Comparison of ENCODE assay signal across 9 cellular contexts in the genomic region with DNA sequence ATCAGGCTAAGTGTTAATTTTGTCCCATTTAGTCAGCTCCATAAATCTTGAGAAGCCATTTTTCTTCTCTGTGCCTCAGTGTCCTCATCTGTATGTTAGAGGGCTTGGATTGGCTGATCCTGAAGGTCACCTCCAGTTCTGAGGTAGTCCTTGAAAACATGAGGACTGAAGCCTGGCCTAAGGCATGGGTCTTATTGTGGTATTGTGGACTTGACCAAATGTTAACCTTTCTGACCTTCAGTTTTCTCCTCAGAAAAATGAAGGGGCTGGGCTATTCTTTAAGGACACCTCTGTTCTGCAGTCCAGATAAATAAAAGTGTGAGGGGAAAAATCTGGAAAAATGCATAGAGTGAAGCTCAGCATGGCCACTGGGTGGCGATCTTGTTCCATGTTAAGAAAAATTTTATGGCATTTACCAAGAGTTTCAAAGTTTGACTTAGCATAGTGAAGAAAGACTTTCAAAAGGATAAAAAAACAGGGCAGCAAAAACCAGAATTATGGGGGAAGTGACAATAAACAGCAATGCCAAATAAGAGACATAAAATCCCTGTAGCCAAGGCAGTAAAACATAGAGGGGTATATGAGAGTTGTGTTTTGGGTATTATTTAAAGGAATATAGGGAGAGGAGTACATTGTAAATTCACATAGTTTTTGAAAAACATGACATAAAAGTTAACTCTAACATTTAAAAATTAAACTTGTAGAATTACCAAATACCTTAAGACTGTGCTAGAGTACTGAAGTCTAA. TPM values are rescaled to one million over a fixed set of nuclear protein-coding genes. Genes with fewer than 3 reads are reported as not detected.
DNase-seq lines count a peak whose midpoint lies in the region; ATAC-seq and TF ChIP-seq lines count a peak whose summit lies in the region.
"Had no signal": no experiment of that assay in that cellular context is flagged by ENCODE, and none has a peak within 500 bp of the region (broad histone marks: within the 10 kb centered on the region; RNA-seq: fewer than 3 reads in every experiment).

No MANE protein-coding gene starts in this region.

- ATAC-seq in CD4-positive, alpha-beta T cell (ENCODE audit: poor library complexity) = peak; percentile 68
- ATAC-seq in GM21381 (IDR thresholded peaks at IDR 0.05; ENCODE audit: unreplicated experiment) (peak; percentile 64), HG03039 (IDR thresholded peaks at IDR 0.05; ENCODE audit: unreplicated experiment) (no peak)

- POLR2A ChIA-PET in CD4-positive, alpha-beta T cell (lab: Charles Lee) = interaction anchor here (0.5 to 1.3 kb wide), 5 partner anchors 10 to 1044 kb away, joined by 3 to 5 read pairs (median 3); a partner anchor contains a TSS

- peak; percentile 93 for TF ChIP-seq CTCF in CD4-positive, alpha-beta T cell (IDR thresholded peaks at IDR 0.05)
- peak; percentile 93 for TF ChIP-seq CTCF in glutamatergic neuron (IDR thresholded peaks at IDR 0.05; ENCODE audit: partially characterized antibody, unreplicated experiment)
- TF ChIP-seq CTCF in retinal pigment epithelial cell (conservative IDR thresholded peaks at IDR 0.05; ENCODE audit: low read depth, low read length) = peak; percentile 58

- no peak overlapping the region for H3K27ac ChIP-seq in CD4-positive, alpha-beta T cell (ENCODE audit: low read depth, low read length)
- H3K27ac ChIP-seq: SJCRH30 had no signal

- no peak overlapping the region for H3K4me3 Mint-ChIP-seq in CD4-positive, alpha-beta T cell
- H3K4me3 Mint-ChIP-seq in glutamatergic neuron (ENCODE audit: unreplicated experiment) = no peak overlapping the region

- no peaks in the 10 kb centered on the region for H3K9me3 Mint-ChIP-seq in CD4-positive, alpha-beta T cell
- H3K9me3 Mint-ChIP-seq in glutamatergic neuron (ENCODE audit: unreplicated experiment) = no peaks in the 10 kb centered on the region

- peak; percentile 39 to 65 (median 54) for DNase-seq in CD4-positive, alpha-beta T cell
- DNase-seq in Kasumi-1 (lab: John Stamatoyannopoulos, UW) (peak; percentile 84), SK-MEL-5 (ENCODE audit: low read depth, low spot score) (peak; percentile 65), glutamatergic neuron (peak; percentile 63), retinal pigment epithelial cell (ENCODE audit: low read depth) (no peak)
- peak; percentile 61 for DNase-seq in activated naive CD4-positive, alpha-beta T cell treated with Interleukin-2 at 50 U/mL for 16 hours

- H3K9me3 ChIP-seq in CD4-positive, alpha-beta T cell (ENCODE audit: control insufficient read depth, low read length) = no peaks in the 10 kb centered on the region

- no peaks in the 10 kb centered on the region for H3K27me3 Mint-ChIP-seq in CD4-positive, alpha-beta T cell
- no peaks in the 10 kb centered on the region for H3K27me3 Mint-ChIP-seq in glutamatergic neuron (ENCODE audit: unreplicated experiment)

- no peaks in the 10 kb centered on the region for H3K36me3 Mint-ChIP-seq in CD4-positive, alpha-beta T cell (ENCODE audit: low read depth)
- no peaks in the 10 kb centered on the region for H3K36me3 Mint-ChIP-seq in glutamatergic neuron (ENCODE audit: unreplicated experiment)

- peaks cover 13% of the 10 kb centered on the region for H3K4me1 Mint-ChIP-seq in CD4-positive, alpha-beta T cell (ENCODE audit: low read depth)
- peaks cover 8% of the 10 kb centered on the region for H3K4me1 Mint-ChIP-seq in glutamatergic neuron (ENCODE audit: low read depth, unreplicated experiment)

- in situ Hi-C loops in SK-MEL-5 (cut with HindIII; ENCODE audit: low pct_unique_long_range_greater_than_20kb, low sequenced_read_pairs) = no loop called here

- CTCF ChIA-PET in CD4-positive, alpha-beta T cell (lab: Charles Lee) = interaction anchor here (0.7 to 1.3 kb wide), 4 partner anchors 11 to 201 kb away, joined by 3 to 9 read pairs (median 3); no protein-coding TSS in a partner anchor

- intact Hi-C loops in CD4-positive, alpha-beta T cell (cut with DNase I, micrococcal nuclease) = loop anchor here (1.0 to 10.0 kb wide), 8 partner anchors 91 to 1945 kb away; no protein-coding TSS in a partner anchor

- H3K27me3 ChIP-seq in CD4-positive, alpha-beta T cell (ENCODE audit: control insufficient read depth, insufficient read depth, low read length) = no peaks in the 10 kb centered on the region
- H3K27me3 ChIP-seq: SJCRH30 had no signal

- no peak overlapping the region for H3K27ac Mint-ChIP-seq in CD4-positive, alpha-beta T cell
- no peak overlapping the region for H3K27ac Mint-ChIP-seq in glutamatergic neuron (ENCODE audit: unreplicated experiment)

- H3K4me3 ChIP-seq in retinal pigment epithelial cell (ENCODE audit: low read length) = no peak overlapping the region
- H3K4me3 ChIP-seq: SJCRH30 had no signal

RNA-seq across cellular contexts. Expression of a gene that starts 13.2 kb away (rescaled TPM):
- 1 to 10 TPM; 7.2 to 9.2 TPM for total RNA-seq in CD4-positive, alpha-beta T cell
- total RNA-seq in SK-MEL-5 (2014; rRNA removed; shearing (Covaris generic)) = 21.9 and 27.5 TPM in 2 replicates
- polyA plus RNA-seq in SK-MEL-5 (2015; cell fraction: cytosol; rRNA removed) = 14.3 and 17.4 TPM in 2 replicates
- 12.8 and 17.3 TPM in 2 replicates for polyA plus RNA-seq in SK-MEL-5 (2015; cell fraction: nucleus; rRNA removed)
- total RNA-seq in glutamatergic neuron (ENCODE audit: unreplicated experiment) = 36.8 TPM
